ENCODE assay signal across 8 cellular contexts in the genomic region with DNA sequence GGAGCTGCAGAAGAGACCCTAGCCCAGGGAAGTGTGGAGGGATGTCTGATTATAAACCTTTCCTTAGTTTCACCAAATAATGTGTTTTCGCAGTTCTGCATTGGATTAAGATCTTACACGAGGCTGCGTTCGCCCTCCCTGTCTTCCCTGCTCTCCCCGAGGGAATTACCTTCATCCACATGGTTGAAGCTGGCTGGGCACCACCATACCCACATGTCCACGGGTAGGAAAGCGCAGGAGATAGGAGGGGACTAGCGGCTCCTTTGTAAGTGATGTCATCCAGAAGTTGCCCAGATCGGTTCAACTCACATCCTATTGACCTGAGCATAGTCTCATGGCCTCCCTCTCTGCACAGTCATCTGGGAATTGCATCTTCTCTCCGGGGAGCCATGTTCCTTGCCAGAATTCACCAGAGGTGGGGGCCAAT. TPM values are rescaled to one million over a fixed set of nuclear protein-coding genes. Genes with fewer than 3 reads are reported as not detected.
DNase-seq lines count a peak whose midpoint lies in the region; ATAC-seq and TF ChIP-seq lines count a peak whose summit lies in the region.

No MANE protein-coding gene starts in this region.

- CTCF ChIA-PET in activated CD8-positive, alpha-beta T cell treated with anti-CD3 and anti-CD28 coated beads for 36 hours (lab: Charles Lee), result no interaction called here

- intact Hi-C loops in activated CD8-positive, alpha-beta T cell treated with anti-CD3 and anti-CD28 coated beads for 36 hours (cut with micrococcal nuclease), result loop anchor here (5.0 to 10.0 kb wide), 2 partner anchors 62 to 99 kb away; a partner anchor contains a TSS
- intact Hi-C loops in ovary (cut with DNase I), result loop anchor here (5.0 to 10.0 kb wide), 4 partner anchors 59 to 164 kb away; a partner anchor contains a TSS

- no peak for ATAC-seq in activated CD8-positive, alpha-beta T cell treated with anti-CD3 and anti-CD28 coated beads for 36 hours
- ATAC-seq in foreskin keratinocyte (peak; percentile 26), HG03135 (IDR thresholded peaks at IDR 0.05; ENCODE audit: unreplicated experiment) (no peak), HG02840 (IDR thresholded peaks at IDR 0.05; ENCODE audit: low FRiP score, unreplicated experiment) (no peak)

- no peak for TF ChIP-seq EP300 in ovary (IDR thresholded peaks at IDR 0.05)

- H3K27me3 Mint-ChIP-seq in activated CD8-positive, alpha-beta T cell treated with anti-CD3 and anti-CD28 coated beads for 36 hours, result no peaks in the 10 kb centered on the region

- no peak for TF ChIP-seq CTCF in activated CD8-positive, alpha-beta T cell treated with anti-CD3 and anti-CD28 coated beads for 36 hours (IDR thresholded peaks at IDR 0.05)
- TF ChIP-seq CTCF in foreskin keratinocyte (conservative IDR thresholded peaks at IDR 0.05) (no peak), ovary (IDR thresholded peaks at IDR 0.05) (no peak)

- no peak for TF ChIP-seq POLR2A in ovary (IDR thresholded peaks at IDR 0.05)

- 6 to 9% (median 7%) methylated on average over 10 of the region's 10 CpGs for WGBS in ovary, 3 donors

- H3K27ac ChIP-seq in foreskin keratinocyte (peak overlapping the region; percentile 0), ovary (peak overlapping the region in 1 of 2 donors; percentile 84)

- no peaks in the 10 kb centered on the region for H3K9me3 ChIP-seq in ovary

- peak; percentile 7 for DNase-seq in activated naive CD4-positive, alpha-beta T cell treated with Interleukin-2 at 50 U/mL for 16 hours
- no peak for DNase-seq in activated naive CD4-positive, alpha-beta T cell (lab: John Stamatoyannopoulos, UW)
- DNase-seq in NCI-H146 (lab: John Stamatoyannopoulos, UW) (peak; percentile 74), foreskin keratinocyte (peak in 1 of 2 donors; percentile 56), ovary (peak in 1 of 5 donors; percentile 25)
- DNase-seq in activated CD8-positive, alpha-beta T cell treated with anti-CD3 and anti-CD28 coated beads for 36 hours, result peak; percentile 10

- H3K27ac Mint-ChIP-seq in activated CD8-positive, alpha-beta T cell treated with anti-CD3 and anti-CD28 coated beads for 36 hours, result peak overlapping the region; percentile 71

- H3K36me3 ChIP-seq in ovary, result no peaks in the 10 kb centered on the region

- peaks cover 8% of the 10 kb centered on the region for H3K4me1 ChIP-seq in foreskin keratinocyte
- peaks cover 6% of the 10 kb centered on the region for H3K4me1 ChIP-seq in ovary (ENCODE audit: insufficient read depth)

- peak overlapping the region; percentile 90 for H3K4me3 Mint-ChIP-seq in activated CD8-positive, alpha-beta T cell treated with anti-CD3 and anti-CD28 coated beads for 36 hours

- peaks cover 45% of the 10 kb centered on the region for H3K4me1 Mint-ChIP-seq in activated CD8-positive, alpha-beta T cell treated with anti-CD3 and anti-CD28 coated beads for 36 hours (ENCODE audit: low read depth)

- H3K27me3 ChIP-seq in foreskin keratinocyte (no peaks in the 10 kb centered on the region), ovary (no peaks in the 10 kb centered on the region)

- peaks cover 20% of the 10 kb centered on the region for H3K36me3 Mint-ChIP-seq in activated CD8-positive, alpha-beta T cell treated with anti-CD3 and anti-CD28 coated beads for 36 hours (ENCODE audit: low read depth)

- H3K4me3 ChIP-seq in ovary, result peak overlapping the region; percentile 85

- no peaks in the 10 kb centered on the region for H3K9me3 Mint-ChIP-seq in activated CD8-positive, alpha-beta T cell treated with anti-CD3 and anti-CD28 coated beads for 36 hours

- POLR2A ChIA-PET in activated CD8-positive, alpha-beta T cell treated with anti-CD3 and anti-CD28 coated beads for 36 hours (lab: Charles Lee), result interaction anchor here (0.7 kb wide), 1 partner anchor 104 kb away, joined by 3 read pairs; no protein-coding TSS in a partner anchor

RNA-seq across cellular contexts. Expression of a gene that starts 1.1 kb away (rescaled TPM):
- 10 to 100 TPM; 29.2 to 29.6 TPM for total RNA-seq in activated CD8-positive, alpha-beta T cell treated with anti-CD3 and anti-CD28 coated beads for 36 hours
- total RNA-seq in foreskin keratinocyte (52.7 and 58.0 TPM in 2 replicates), ovary (10 to 100 TPM in 6 of 7 donors, 1 to 10 TPM in 1; 3.7 to 23.6 (median 18.3) TPM)
- polyA plus RNA-seq in foreskin keratinocyte (18.1 and 25.0 TPM in 2 replicates), ovary (10 to 100 TPM in 1 of 2 donors, 1 to 10 TPM in 1; 5.8 to 22.4 TPM)

RNA-seq across cellular contexts. Expression of a gene that starts 49.6 kb away (rescaled TPM):
- 10 to 100 TPM; 13.5 to 13.6 TPM for total RNA-seq in activated CD8-positive, alpha-beta T cell treated with anti-CD3 and anti-CD28 coated beads for 36 hours
- total RNA-seq in foreskin keratinocyte (4.8 and 5.6 TPM in 2 replicates), ovary (10 to 100 TPM; 10.8 to 23.5 (median 16.8) TPM)
- polyA plus RNA-seq in foreskin keratinocyte (0.11 and 0.18 TPM in 2 replicates), ovary (1 to 10 TPM in 1 of 2 donors, under 1 TPM in 1; 0.70 to 3.3 TPM)

RNA-seq across cellular contexts. Expression of a gene that starts 59.2 kb away (rescaled TPM):
- 10 to 100 TPM; 54.1 to 55.9 TPM for total RNA-seq in activated CD8-positive, alpha-beta T cell treated with anti-CD3 and anti-CD28 coated beads for 36 hours
- 26.1 and 32.4 TPM in 2 replicates for total RNA-seq in foreskin keratinocyte
- 8.0 and 12.0 TPM in 2 replicates for polyA plus RNA-seq in foreskin keratinocyte
- 10 to 100 TPM in 6 of 7 donors, 1 to 10 TPM in 1; 7.9 to 29.9 (median 18.9) TPM for total RNA-seq in ovary
- polyA plus RNA-seq in ovary, result 10 to 100 TPM in 1 of 2 donors, 1 to 10 TPM in 1; 5.6 to 25.8 TPM

Comparison
In these comparisons a context has a peak if more than half of its experiments do, and no peak if none do; other contexts are left out.
1. DNase-seq: peak in activated naive CD4-positive, alpha-beta T cell treated with Interleukin-2 at 50 U/mL for 16 hours (single experiment), NCI-H146 (single experiment) and activated CD8-positive, alpha-beta T cell treated with anti-CD3 and anti-CD28 coated beads for 36 hours (single experiment); none in activated naive CD4-positive, alpha-beta T cell (0 of 4).